ENCODE assay signal across 10 cellular contexts in genomic region chr2:164896634-164897033, GRCh38. TPM values are rescaled to one million over a fixed set of nuclear protein-coding genes. Genes with fewer than 3 reads are reported as not detected.
DNase-seq lines count a peak whose midpoint lies in the region; ATAC-seq, FAIRE-seq and TF ChIP-seq lines count a peak whose summit lies in the region.
"Had no signal": no experiment of that assay in that cellular context is flagged by ENCODE, and none has a peak within 500 bp of the region (broad histone marks: within the 10 kb centered on the region; RNA-seq: fewer than 3 reads in every experiment).

No MANE protein-coding gene starts in this region.

- H3K27me3 Mint-ChIP-seq in stimulated activated memory B cell treated with anti-CD40 and anti-IgM and Interleukin-4, amounts not matched to agents 10 μg/mL and 1 μg/mL and 100 μg/mL, for 72 hours: no peaks in the 10 kb centered on the region

- H3K9ac ChIP-seq in GM12878 (ENCODE audit: control insufficient read depth, insufficient read depth, low read length): no peak overlapping the region

- intact Hi-C loops in GM12878 (cut with micrococcal nuclease; ENCODE audit: unreplicated experiment): no loop called here
- intact Hi-C loops in stomach (cut with DNase I; ENCODE audit: low total_unique reads): no loop called here

- H3K27me3 ChIP-seq in GM12878 (replicated peaks in 1 of 2; ENCODE audit: control insufficient read depth in 2 of 2, insufficient read depth in 2 of 2, low read length in 1 of 2) (no peaks in the 10 kb centered on the region; a peak in 1 of 4 replicates), gastroesophageal sphincter (no peaks in the 10 kb centered on the region), stomach (no peaks in the 10 kb centered on the region)

- TF ChIP-seq EP300 in GM12878 (IDR thresholded peaks at IDR 0.05; ENCODE audit: borderline replicate concordance in 1 of 2, control insufficient read depth in 1 of 2, low read depth in 2 of 2, low read length in 2 of 2): no peak
- TF ChIP-seq EP300 in gastroesophageal sphincter (IDR thresholded peaks at IDR 0.05): no peak
- TF ChIP-seq EP300 in stomach (IDR thresholded peaks at IDR 0.05): no peak

- H3K4me1 ChIP-seq in GM12878 (ENCODE audit: control insufficient read depth, insufficient read depth, low read length) (no peaks in the 10 kb centered on the region), gastroesophageal sphincter (no peaks in the 10 kb centered on the region), stomach (peaks cover 0 to 6% (median 0%) of the 10 kb centered on the region in 4 donors)

- H3K79me2 ChIP-seq in GM12878 (ENCODE audit: control insufficient read depth, insufficient read depth, low read length): no peaks in the 10 kb centered on the region

- peak overlapping the region; percentile 58 for H3K27ac Mint-ChIP-seq in stimulated activated memory B cell treated with anti-CD40 and anti-IgM and Interleukin-4, amounts not matched to agents 10 μg/mL and 1 μg/mL and 100 μg/mL, for 72 hours

- no peak overlapping the region for H3K4me3 ChIP-seq in GM12878
- H3K4me3 ChIP-seq in gastroesophageal sphincter: no peak overlapping the region
- H3K4me3 ChIP-seq in stomach: no peak overlapping the region

- no peak for TF ChIP-seq POLR2A in GM12878 (IDR thresholded peaks at IDR 0.05; ENCODE audit: low read depth, low read length)
- no peak for TF ChIP-seq POLR2A in gastroesophageal sphincter (IDR thresholded peaks at IDR 0.05)
- no peak for TF ChIP-seq POLR2A in stomach (IDR thresholded peaks at IDR 0.05)

- H3K36me3 ChIP-seq in GM12878 (ENCODE audit: control insufficient read depth in 2 of 2, insufficient read depth in 2 of 2, low read length in 1 of 2) (no peaks in the 10 kb centered on the region), gastroesophageal sphincter (no peaks in the 10 kb centered on the region), stomach (no peaks in the 10 kb centered on the region)

- H3K9me3 Mint-ChIP-seq in stimulated activated memory B cell treated with anti-CD40 and anti-IgM and Interleukin-4, amounts not matched to agents 10 μg/mL and 1 μg/mL and 100 μg/mL, for 72 hours: peaks cover 3% of the 10 kb centered on the region

- SMC1A ChIA-PET in GM12878 (lab: Charles Lee; ENCODE audit: uncharacterized antibody, unreplicated experiment): no interaction called here

- WGBS in GM12878 (ENCODE audit: insufficient coverage, insufficient replicate concordance, low lambda C conversion rate, missing lambda C conversion rate): 0% methylated on average over 1 of the region's 1 CpG
- WGBS in gastroesophageal sphincter (ENCODE audit: low coverage in 1 of 2), 2 donors: 50 to 83% methylated on average over 1 of the region's 1 CpG
- 31 to 47% (median 40%) methylated on average over 1 of the region's 1 CpG for WGBS in stomach, 5 donors

- ATAC-seq in GM21360 (IDR thresholded peaks at IDR 0.05; ENCODE audit: unreplicated experiment) (peak; percentile 100), HG03457 (IDR thresholded peaks at IDR 0.05; ENCODE audit: unreplicated experiment) (peak; percentile 99), GM12878 (peak; percentile 79), gastroesophageal sphincter (no peak)
- ATAC-seq in stimulated activated memory B cell treated with anti-CD40 and anti-IgM and Interleukin-4, amounts not matched to agents 10 μg/mL and 1 μg/mL and 100 μg/mL, for 72 hours: peak; percentile 84

- TF ChIP-seq RAD21 in GM12878 (IDR thresholded peaks at IDR 0.05; ENCODE audit: insufficient read depth, low read depth, low read length): no peak

- BruUV-seq in GM12878 (replicated peaks; lab: Mats Ljungman, UMichigan): no TSS peak

- H4K20me1 ChIP-seq in GM12878 (ENCODE audit: control insufficient read depth, insufficient read depth): no peaks in the 10 kb centered on the region

- FAIRE-seq in GM12878 (lab: Jason Lieb, UNC): no peak
- FAIRE-seq: colon, H1 had no signal

- TF ChIP-seq CTCF in GM12878 (IDR thresholded peaks at IDR 0.05 in 2 of 3, conservative IDR thresholded peaks at IDR 0.05 in 1 of 3; ENCODE audit: control insufficient read depth in 2 of 3, extremely low read depth in 1 of 3, insufficient read depth in 1 of 3, low read depth in 3 of 3, low read length in 3 of 3) (no peak), gastroesophageal sphincter (IDR thresholded peaks at IDR 0.05) (no peak), stomach (IDR thresholded peaks at IDR 0.05) (no peak)

- peaks cover 13% of the 10 kb centered on the region for H3K4me1 Mint-ChIP-seq in stimulated activated memory B cell treated with anti-CD40 and anti-IgM and Interleukin-4, amounts not matched to agents 10 μg/mL and 1 μg/mL and 100 μg/mL, for 72 hours

- no peaks in the 10 kb centered on the region for H3K36me3 Mint-ChIP-seq in stimulated activated memory B cell treated with anti-CD40 and anti-IgM and Interleukin-4, amounts not matched to agents 10 μg/mL and 1 μg/mL and 100 μg/mL, for 72 hours

- H2AFZ ChIP-seq in GM12878 (ENCODE audit: control insufficient read depth, low read depth, low read length): no peak overlapping the region

- RAD21 ChIA-PET in GM12878 (lab: Charles Lee; ENCODE audit: unreplicated experiment): no interaction called here

- peak overlapping the region; percentile 4 for H3K4me3 Mint-ChIP-seq in stimulated activated memory B cell treated with anti-CD40 and anti-IgM and Interleukin-4, amounts not matched to agents 10 μg/mL and 1 μg/mL and 100 μg/mL, for 72 hours

- CTCF ChIA-PET in GM12878 (lab: Yijun Ruan, JAX): no interaction called here

- H3K27ac ChIP-seq in GM12878 (ENCODE audit: control insufficient read depth, insufficient read depth) (no peak overlapping the region), gastroesophageal sphincter (no peak overlapping the region), stomach (peak overlapping the region in 2 of 5 donors; percentile 14 to 29)

- peak; percentile 69 for DNase-seq in DMS 273 treated with DMSO at 0.1 percent for 48 hours (lab: John Stamatoyannopoulos, UW)
- no peak for DNase-seq in GM12878 (ENCODE audit: low read depth, low spot score)
- DNase-seq in anterior cingulate cortex (lab: John Stamatoyannopoulos, UW): no peak
- no peak for DNase-seq in stomach

- no peaks in the 10 kb centered on the region for H3K9me3 ChIP-seq in GM12878 (replicated peaks; ENCODE audit: control insufficient read depth, insufficient read depth, low read length)
- H3K9me3 ChIP-seq in gastroesophageal sphincter: no peaks in the 10 kb centered on the region
- H3K9me3 ChIP-seq in stomach: no peaks in the 10 kb centered on the region

- no peak overlapping the region for H3K4me2 ChIP-seq in GM12878 (ENCODE audit: control insufficient read depth, insufficient read depth)

- in situ Hi-C loops in GM12878 (cut with MboI): no loop called here

- POLR2A ChIA-PET in GM12878 (lab: Charles Lee): no interaction called here

TF ChIP-seq in GM12878, 131 proteins besides CTCF, POLR2A, EP300 and RAD21:
- TF ChIP-seq IRF4 (IDR thresholded peaks at IDR 0.05; ENCODE audit: low read depth, low read length): peak; percentile 56; the same call in 1 of the 2 replicates
- peak; percentile 74 for TF ChIP-seq JUNB (IDR thresholded peaks at IDR 0.05)
- TF ChIP-seq SIN3A (IDR thresholded peaks at IDR 0.05; ENCODE audit: low read depth, low read length): no peak

RNA-seq across cellular contexts. Expression of gene COBLL1, which starts 55.0 kb away (rescaled TPM):
- not detected in 2 replicates for total RNA-seq in GM12878 (2013; cell fraction: nucleolus; rRNA removed)
- total RNA-seq in GM12878 (2014; rRNA removed) (not detected in 2 replicates), GM12878 (2014; rRNA removed; fragmentation: Illumina TruSeq; extraction: Trizol) (not detected in 2 replicates), GM12878 (2021) (0.32 and 0.46 TPM in 2 replicates), gastroesophageal sphincter (10 to 100 TPM; 25.7 to 71.6 (median 56.6) TPM), stomach (100 to 1,000 TPM in 3 of 5 donors, 10 to 100 TPM in 2; 28.4 to 129 (median 109) TPM)
- polyA plus RNA-seq in GM12878 (2011; ENCODE audit: low read depth): not detected
- polyA plus RNA-seq in GM12878 (2011; rRNA removed) (not detected in 2 replicates), GM12878 (2014; fragmentation: Illumina TruSeq; extraction: Trizol) (not detected in 2 replicates), GM12878 (2014; fragmentation: Nextera tagmentation; extraction: Ambion mirVana) (not detected), GM12878 (2014; rRNA removed) (not detected in 2 replicates), GM12878 (2016; fragmentation: Nextera tagmentation; extraction: Ambion mirVana) (not detected), stomach (10 to 100 TPM; 11.8 to 35.6 (median 12.8) TPM)
- polyA plus RNA-seq in GM12878 (2011; cell fraction: cytosol; rRNA removed): not detected in 2 replicates
- not detected in 2 replicates for polyA plus RNA-seq in GM12878 (2011; cell fraction: nucleus; rRNA removed)
- polyA plus RNA-seq in GM12878 (2012): not detected in 2 replicates
- polyA minus RNA-seq in GM12878 (2011; rRNA and poly(A)+ RNA removed): not detected in 2 replicates
- polyA minus RNA-seq in GM12878 (2011; cell fraction: cytosol; rRNA and poly(A)+ RNA removed): not detected in 2 replicates
- polyA minus RNA-seq in GM12878 (2011; cell fraction: nucleus; rRNA and poly(A)+ RNA removed): not detected in 2 replicates

RNA-seq across cellular contexts. Expression of gene SLC38A11, which starts 58.7 kb away (rescaled TPM):
- total RNA-seq in GM12878 (2013; cell fraction: nucleolus; rRNA removed): not detected in 2 replicates
- total RNA-seq in GM12878 (2014; rRNA removed) (not detected in 2 replicates), GM12878 (2014; rRNA removed; fragmentation: Illumina TruSeq; extraction: Trizol) (not detected in 2 replicates), GM12878 (2021) (not detected in 2 replicates), gastroesophageal sphincter (10 to 100 TPM in 1 of 4 donors, 1 to 10 TPM in 2, under 1 TPM in 1; 0.49 to 11.7 (median 2.7) TPM), stomach (10 to 100 TPM in 2 of 5 donors, 1 to 10 TPM in 2, not detected in 1; 1.3 to 54.3 (median 13.0) TPM)
- not detected for polyA plus RNA-seq in GM12878 (2011; ENCODE audit: low read depth)
- polyA plus RNA-seq in GM12878 (2011; rRNA removed) (not detected in 2 replicates), GM12878 (2014; fragmentation: Illumina TruSeq; extraction: Trizol) (not detected in 2 replicates), GM12878 (2014; fragmentation: Nextera tagmentation; extraction: Ambion mirVana) (not detected), GM12878 (2014; rRNA removed) (not detected in 2 replicates), GM12878 (2016; fragmentation: Nextera tagmentation; extraction: Ambion mirVana) (not detected), stomach (1 to 10 TPM; 1.5 to 5.3 (median 1.5) TPM)
- not detected in 2 replicates for polyA plus RNA-seq in GM12878 (2011; cell fraction: cytosol; rRNA removed)
- not detected in 2 replicates for polyA plus RNA-seq in GM12878 (2011; cell fraction: nucleus; rRNA removed)
- polyA plus RNA-seq in GM12878 (2012): not detected in 2 replicates
- not detected in 2 replicates for polyA minus RNA-seq in GM12878 (2011; rRNA and poly(A)+ RNA removed)
- not detected in 2 replicates for polyA minus RNA-seq in GM12878 (2011; cell fraction: cytosol; rRNA and poly(A)+ RNA removed)
- not detected in 2 replicates for polyA minus RNA-seq in GM12878 (2011; cell fraction: nucleus; rRNA and poly(A)+ RNA removed)
- total RNA-seq: H1 had no signal
- polyA plus RNA-seq: H1 had no signal

Comparison
In these comparisons a context has a peak if more than half of its experiments do, and no peak if none do; other contexts are left out.
1. RNA of gene COBLL1, which starts 55.0 kb away (total RNA-seq): 28.4 to 129 TPM in stomach and 25.7 to 71.6 TPM in gastroesophageal sphincter; 0.32 to 0.46 TPM in GM12878; every median in the first group is over 10 times any median in the second.